In the genomic region with DNA sequence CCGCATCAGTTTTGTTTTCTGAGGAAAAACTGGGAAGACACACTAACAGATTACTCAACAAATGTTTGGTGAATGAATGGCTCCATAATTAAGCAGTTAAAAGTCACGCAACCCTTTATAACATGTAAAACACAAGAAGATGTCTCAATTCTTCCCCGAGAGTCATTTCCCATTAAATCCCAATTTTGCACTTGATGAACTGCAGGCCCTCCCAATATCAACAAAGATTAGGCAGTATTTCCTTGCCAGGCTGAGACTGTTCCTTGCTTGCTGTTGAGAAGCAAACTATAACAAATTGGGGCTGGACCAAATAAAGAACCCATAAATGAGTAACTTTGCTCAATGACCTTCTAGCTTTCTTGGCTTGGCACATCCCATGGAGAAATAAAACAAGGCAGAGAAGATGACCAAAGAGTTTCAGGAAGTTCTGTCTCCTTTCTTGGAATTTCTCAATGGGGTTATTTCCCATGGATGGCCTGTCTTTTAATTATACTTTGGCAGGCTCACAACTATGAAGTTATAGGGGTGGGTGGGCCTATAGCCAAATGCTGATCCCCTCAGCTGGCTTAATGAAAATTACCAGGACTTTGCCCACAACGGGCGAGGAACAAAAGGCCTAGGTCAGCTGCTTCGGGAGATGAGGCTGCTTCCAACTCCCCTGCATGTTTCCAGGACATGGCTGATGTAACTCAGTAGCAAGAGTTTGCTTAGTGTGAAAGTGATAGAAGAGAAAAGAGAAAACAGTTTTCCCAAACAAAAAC, we compare ENCODE assay signal across 11 cellular contexts.
A peak's percentile ranks its signal among the peaks of the same experiment; 100 is the strongest.
DNase-seq lines count a peak whose midpoint lies in the region; ATAC-seq, FAIRE-seq and TF ChIP-seq lines count a peak whose summit lies in the region.
"Had no signal": no experiment of that assay in that cellular context is flagged by ENCODE, and none has a peak within 500 bp of the region (broad histone marks: within the 10 kb centered on the region; RNA-seq: fewer than 3 reads in every experiment).

No MANE protein-coding gene starts in this region.

- H3K27me3 ChIP-seq in stomach smooth muscle (ENCODE audit: control insufficient read depth in 1 of 2, insufficient read depth in 2 of 2, low read length in 2 of 2) (no peaks in the 10 kb centered on the region), psoas muscle (ENCODE audit: insufficient read depth in 3 of 3, low read length in 2 of 3) (peaks cover 0 to 3% (median 0%) of the 10 kb centered on the region in 3 donors)

- H3K4me3 ChIP-seq in astrocyte of the cerebellum (ENCODE audit: low read depth, low read length) (no peak overlapping the region), stomach smooth muscle (ENCODE audit: low read length in 2 of 2) (no peak overlapping the region), psoas muscle (no peak overlapping the region)

- H3K4me1 ChIP-seq in stomach smooth muscle (ENCODE audit: control insufficient read depth, insufficient read depth, low read length) (no peaks in the 10 kb centered on the region), psoas muscle (no peaks in the 10 kb centered on the region)

- no peak for FAIRE-seq in GM12892 (lab: Jason Lieb, UNC)

- H3K9ac ChIP-seq in stomach smooth muscle (ENCODE audit: low read length in 2 of 2), result no peak overlapping the region

- in situ Hi-C loops in astrocyte of the cerebellum (cut with HindIII; ENCODE audit: low sequenced_read_pairs), result no loop called here

- no peak for TF ChIP-seq POLR2A in GM12892 (IDR thresholded peaks at IDR 0.05; ENCODE audit: low read depth, low read length)

- H3K36me3 ChIP-seq in stomach smooth muscle (ENCODE audit: control insufficient read depth in 2 of 2, insufficient read depth in 2 of 2, low read length in 2 of 2) (no peaks in the 10 kb centered on the region), psoas muscle (ENCODE audit: insufficient read depth in 1 of 2, low read depth in 1 of 2) (no peaks in the 10 kb centered on the region)

- H3K27ac ChIP-seq in stomach smooth muscle (ENCODE audit: low read length), result peak overlapping the region; percentile 24
- H3K27ac ChIP-seq in psoas muscle, result no peak overlapping the region

- intact Hi-C loops in left ventricle myocardium superior (cut with micrococcal nuclease), result no loop called here
- intact Hi-C loops in psoas muscle (cut with DNase I), result no loop called here

- TF ChIP-seq CTCF in astrocyte of the cerebellum (IDR thresholded peaks at IDR 0.05; ENCODE audit: low read depth, low read length, missing control alignments) (no peak), psoas muscle (IDR thresholded peaks at IDR 0.05) (no peak)

- H3K9me3 ChIP-seq in stomach smooth muscle (ENCODE audit: control insufficient read depth in 2 of 2, low read length in 2 of 2), result no peaks in the 10 kb centered on the region
- no peaks in the 10 kb centered on the region for H3K9me3 ChIP-seq in psoas muscle

- 29 to 44% (median 35%) methylated on average over 6 of the region's 6 CpGs for WGBS in psoas muscle, 3 donors

- DNase-seq in GM04504 (ENCODE audit: low read depth) (peak; percentile 86), astrocyte of the cerebellum (ENCODE audit: low read depth) (peak; percentile 24), left ventricle myocardium superior (no peak), NOMO-1 treated with DMSO at 0.1 percent for 48 hours (lab: John Stamatoyannopoulos, UW; ENCODE audit: unreplicated experiment) (no peak), GM12892 (ENCODE audit: insufficient read length) (no peak), psoas muscle (no peak)
- DNase-seq: activated CD8-positive, alpha-beta memory T cell treated with anti-CD3 and anti-CD28 coated beads, Interleukin-2, amount 50 U/mL, for 4 hours; CD4-positive, alpha-beta memory T cell; NCI-H1694 treated with DMSO at 0.1 percent for 48 hours had no signal

- ATAC-seq in left ventricle myocardium superior, result peak; percentile 64
- no peak for ATAC-seq in psoas muscle
- ATAC-seq: stimulated activated memory B cell treated with anti-CD40 and anti-IgM and Interleukin-4, amounts not matched to agents 10 μg/mL and 1 μg/mL and 100 μg/mL, for 72 hours had no signal

Comparison
In these comparisons a context has a peak if more than half of its experiments do, and no peak if none do; other contexts are left out.
1. DNase-seq: peak in GM04504 (single experiment) and astrocyte of the cerebellum (single experiment); none in left ventricle myocardium superior (single experiment), NOMO-1 treated with DMSO at 0.1 percent for 48 hours (single experiment), GM12892 (single experiment) and psoas muscle (0 of 2).